In genomic region chr17:37358830-37359681, GRCh38 we compare ENCODE assay signal across 1 cellular context.
TF ChIP-seq lines count a peak whose summit lies in the region.

No MANE protein-coding gene starts in this region.

TF ChIP-seq in K562, 482 proteins besides CTCF, POLR2A, EP300 and RAD21 (continued from another document and continues in another):
- no peak for TF ChIP-seq ZNF609 (CRISPR knock-in tag; IDR thresholded peaks at IDR 0.05; ENCODE audit: borderline replicate concordance)
- peak; percentile 47; the same call in 1 of the 2 replicates for TF ChIP-seq EGR1 (conservative IDR thresholded peaks at IDR 0.05)
- TF ChIP-seq POLR2B (IDR thresholded peaks at IDR 0.05; ENCODE audit: low read depth, partially characterized antibody) = peak; percentile 50
- no peak for TF ChIP-seq ZNF77 (CRISPR knock-in tag; IDR thresholded peaks at IDR 0.05)
- no peak for TF ChIP-seq IRF1 (CRISPR knock-in tag; IDR thresholded peaks at IDR 0.05; ENCODE audit: borderline replicate concordance)
- TF ChIP-seq GABPA (tag; conservative IDR thresholded peaks at IDR 0.05; ENCODE audit: low read depth) = peak; percentile 82
- no peak for TF ChIP-seq MCM5 (IDR thresholded peaks at IDR 0.05; ENCODE audit: low read depth)
- TF ChIP-seq VEZF1 (CRISPR knock-in tag; IDR thresholded peaks at IDR 0.05) = peak; percentile 94
- TF ChIP-seq SREBF1 (IDR thresholded peaks at IDR 0.05; ENCODE audit: borderline replicate concordance, low read depth, low read length) = peak; percentile 87
- no peak for TF ChIP-seq OTX1 (CRISPR knock-in tag; IDR thresholded peaks at IDR 0.05)
- no peak for TF ChIP-seq ZFP30 (CRISPR knock-in tag; IDR thresholded peaks at IDR 0.05; ENCODE audit: borderline replicate concordance)
- no peak for TF ChIP-seq NR3C1 (CRISPR knock-in tag; IDR thresholded peaks at IDR 0.05)
- TF ChIP-seq SMAD2 (IDR thresholded peaks at IDR 0.05; ENCODE audit: low read depth, low read length) = no peak
- TF ChIP-seq GABPB1 (CRISPR knock-in tag; IDR thresholded peaks at IDR 0.05) = peak; percentile 51; the same call in 1 of the 2 replicates
- no peak for TF ChIP-seq GTF2E2 (tag; IDR thresholded peaks at IDR 0.05)
- TF ChIP-seq PTBP1 (IDR thresholded peaks at IDR 0.05; ENCODE audit: low read depth, low read length) = no peak
- TF ChIP-seq ELF4 (CRISPR knock-in tag; IDR thresholded peaks at IDR 0.05) = no peak
- TF ChIP-seq ZNF445 (CRISPR knock-in tag; IDR thresholded peaks at IDR 0.05; ENCODE audit: low read depth) = no peak
- TF ChIP-seq DNMT1 (IDR thresholded peaks at IDR 0.05) = no peak
- TF ChIP-seq RFX5 (IDR thresholded peaks at IDR 0.05; ENCODE audit: low read depth, low read length) = no peak
- no peak for TF ChIP-seq DMBX1 (CRISPR knock-in tag; IDR thresholded peaks at IDR 0.05; ENCODE audit: borderline replicate concordance)
- TF ChIP-seq CBX3 (IDR thresholded peaks at IDR 0.05; ENCODE audit: borderline replicate concordance in 1 of 2, low read length in 2 of 2) = no peak
- TF ChIP-seq ZNF24 (IDR thresholded peaks at IDR 0.05) = no peak
- no peak for TF ChIP-seq TAL1 (IDR thresholded peaks at IDR 0.05)
- TF ChIP-seq ZNF518B (CRISPR knock-in tag; IDR thresholded peaks at IDR 0.05) = no peak
- no peak for TF ChIP-seq ATF3 (IDR thresholded peaks at IDR 0.05)
- no peak for TF ChIP-seq ATF3 (CRISPR knock-in tag; conservative IDR thresholded peaks at IDR 0.05)
- no peak for TF ChIP-seq ZEB2 (IDR thresholded peaks at IDR 0.05)
- TF ChIP-seq ZNF583 (CRISPR knock-in tag; IDR thresholded peaks at IDR 0.05) = no peak
- TF ChIP-seq PCBP1 (IDR thresholded peaks at IDR 0.05; ENCODE audit: low read depth, low read length, poor library complexity, severe bottlenecking) = no peak
- peak in 1 of 2 experiments; percentile 68; a peak in 3 of 4 replicates for TF ChIP-seq MAZ (CRISPR knock-in tag; conservative IDR thresholded peaks at IDR 0.05 in 1 of 2, IDR thresholded peaks at IDR 0.05 in 1 of 2)
- TF ChIP-seq ZNF384 (IDR thresholded peaks at IDR 0.05; ENCODE audit: low read depth, low read length) = no peak
- TF ChIP-seq ZNF347 (CRISPR knock-in tag; IDR thresholded peaks at IDR 0.05; ENCODE audit: low read depth) = no peak
- no peak for TF ChIP-seq PYGO2 (tag; IDR thresholded peaks at IDR 0.05)
- TF ChIP-seq FIP1L1 (IDR thresholded peaks at IDR 0.05; ENCODE audit: low read depth, low read length, poor library complexity, severe bottlenecking) = peak; percentile 28
- TF ChIP-seq ZNF175 (CRISPR knock-in tag; IDR thresholded peaks at IDR 0.05; ENCODE audit: low read depth) = 0 out of 2 replicates have a peak, but pooled peaks have one; percentile 39
- no peak for TF ChIP-seq PBX2 (CRISPR knock-in tag; IDR thresholded peaks at IDR 0.05; ENCODE audit: low read depth)
- no peak for TF ChIP-seq PBX2 (tag; conservative IDR thresholded peaks at IDR 0.05; ENCODE audit: low read depth)
- no peak for TF ChIP-seq DPF2 (IDR thresholded peaks at IDR 0.05)
- TF ChIP-seq PRDM10 (IDR thresholded peaks at IDR 0.05; ENCODE audit: partially characterized antibody) = peak; percentile 44
- TF ChIP-seq MIER1 (IDR thresholded peaks at IDR 0.05; ENCODE audit: low read depth) = no peak
- TF ChIP-seq DACH1 (IDR thresholded peaks at IDR 0.05; ENCODE audit: partially characterized antibody) = no peak
- peak; percentile 74 to 90 for TF ChIP-seq E2F6 (IDR thresholded peaks at IDR 0.05; ENCODE audit: borderline replicate concordance in 1 of 2, extremely low read depth in 1 of 2, insufficient read depth in 1 of 2, insufficient read length in 1 of 2, low read depth in 1 of 2, low read length in 1 of 2, poor library complexity in 1 of 2, severe bottlenecking in 1 of 2)
- no peak for TF ChIP-seq SPI1 (IDR thresholded peaks at IDR 0.05; ENCODE audit: borderline replicate concordance, low read depth, low read length)
- TF ChIP-seq MTF1 (CRISPR knock-in tag; IDR thresholded peaks at IDR 0.05; ENCODE audit: borderline replicate concordance) = no peak
- TF ChIP-seq MTA3 (IDR thresholded peaks at IDR 0.05; ENCODE audit: borderline replicate concordance) = peak; percentile 63; the same call in 1 of the 2 replicates
